ENCODE assay signal across 15 cellular contexts in the genomic region with DNA sequence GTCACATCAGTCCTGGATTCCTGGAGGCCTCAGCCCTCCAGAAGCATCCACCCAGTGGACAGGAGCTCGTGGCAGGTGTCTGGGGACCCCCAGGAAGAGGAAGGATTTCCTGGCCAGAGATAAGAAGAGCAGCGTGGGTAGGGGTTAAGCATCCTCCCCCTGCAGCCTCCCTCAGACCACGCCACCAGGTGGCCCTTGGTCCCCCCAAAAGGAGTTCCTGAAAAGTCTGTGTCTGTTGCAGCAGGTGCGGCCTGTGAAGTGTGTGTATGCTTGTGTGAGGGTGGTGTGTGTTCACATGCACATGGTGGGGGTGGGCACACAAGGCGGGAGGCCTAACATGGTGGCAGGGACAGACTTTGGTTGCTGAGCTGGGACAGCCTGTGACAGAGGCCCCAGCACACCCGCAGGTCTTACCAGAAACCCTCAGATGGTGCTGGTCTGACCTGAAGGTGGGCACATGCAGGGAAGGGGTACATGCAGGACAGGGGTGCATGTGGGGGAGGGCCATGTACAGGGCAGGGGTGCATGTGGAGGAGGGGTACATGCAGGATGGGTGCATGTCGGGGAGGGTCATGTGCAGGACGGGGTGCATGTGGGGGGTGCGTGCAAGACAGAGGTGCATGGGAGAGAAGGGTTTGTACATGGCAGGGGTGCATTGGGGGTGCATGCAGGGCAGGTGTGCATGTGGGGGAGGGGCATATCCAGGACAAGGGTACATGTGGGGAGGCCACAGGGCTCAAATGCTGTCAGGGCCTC. TPM values are rescaled to one million over a fixed set of nuclear protein-coding genes. Genes with fewer than 3 reads are reported as not detected.
DNase-seq lines count a peak whose midpoint lies in the region; ATAC-seq and TF ChIP-seq lines count a peak whose summit lies in the region.
"Had no signal": no experiment of that assay in that cellular context is flagged by ENCODE, and none has a peak within 500 bp of the region (broad histone marks: within the 10 kb centered on the region; RNA-seq: fewer than 3 reads in every experiment).

No MANE protein-coding gene starts in this region.

- H3K4me1 Mint-ChIP-seq in memory B cell, result peaks cover 27% of the 10 kb centered on the region

- peak; percentile 62 for ATAC-seq in memory B cell (ENCODE audit: low read depth)
- ATAC-seq: body of pancreas, K562 had no signal

- H3K27ac Mint-ChIP-seq in memory B cell, result peak overlapping the region; percentile 19
- H3K27ac Mint-ChIP-seq: CD14-positive monocyte, nephron had no signal

- no peaks in the 10 kb centered on the region for H3K27me3 ChIP-seq in DOHH2 (ENCODE audit: control insufficient read depth, low read length)
- H3K27me3 ChIP-seq: body of pancreas had no signal

- CTCF ChIA-PET in OCI-LY7 (lab: Charles Lee; ENCODE audit: unreplicated experiment), result interaction anchor here (0.7 kb wide), 1 partner anchor 12 kb away, joined by 3 read pairs; no protein-coding TSS in a partner anchor

- no peaks in the 10 kb centered on the region for H3K9me3 Mint-ChIP-seq in memory B cell
- H3K9me3 Mint-ChIP-seq: CD14-positive monocyte, nephron had no signal

- H3K9me2 ChIP-seq in DOHH2 (replicated peaks; ENCODE audit: control insufficient read depth, low read length), result no peaks in the 10 kb centered on the region
- no peaks in the 10 kb centered on the region for H3K9me2 ChIP-seq in OCI-LY7 (ENCODE audit: insufficient read depth, low read length)

- TF ChIP-seq CTCF in DOHH2 (IDR thresholded peaks at IDR 0.05; ENCODE audit: low read depth, low read length, poor library complexity, severe bottlenecking), result peak; percentile 45
- TF ChIP-seq CTCF in GM12874 (IDR thresholded peaks at IDR 0.05; ENCODE audit: insufficient read depth, low read depth, low read length), result 0 out of 2 replicates have a peak, but pooled peaks have one; percentile 25
- TF ChIP-seq CTCF in OCI-LY7 (conservative IDR thresholded peaks at IDR 0.05; ENCODE audit: low read length), result peak; percentile 59

- no peaks in the 10 kb centered on the region for H3K36me3 Mint-ChIP-seq in memory B cell
- H3K36me3 Mint-ChIP-seq: CD14-positive monocyte had no signal

- H4K20me1 ChIP-seq in DOHH2 (ENCODE audit: control insufficient read depth, insufficient read depth, low read depth, low read length) (no peaks in the 10 kb centered on the region), OCI-LY7 (ENCODE audit: insufficient read depth, low read length) (no peaks in the 10 kb centered on the region; the same call in 1 of the 2 replicates)

- H2AFZ ChIP-seq in OCI-LY7 (ENCODE audit: low read length), result no peak overlapping the region

- H3K4me1 ChIP-seq in DOHH2 (ENCODE audit: control insufficient read depth, low read length) (peaks cover 33% of the 10 kb centered on the region), OCI-LY7 (ENCODE audit: insufficient read depth, low read length, poor library complexity, severe bottlenecking) (peaks cover 41% of the 10 kb centered on the region)
- H3K4me1 ChIP-seq: body of pancreas, left ventricle myocardium inferior had no signal

- POLR2A ChIA-PET in OCI-LY7 (lab: Charles Lee), result interaction anchor here (0.7 to 1.4 kb wide), 3 partner anchors 17 to 94 kb away, joined by 3 to 5 read pairs (median 3); a partner anchor contains a TSS

- H3K79me2 ChIP-seq in DOHH2 (ENCODE audit: control insufficient read depth, low read length) (no peaks in the 10 kb centered on the region), OCI-LY7 (ENCODE audit: insufficient read depth, low read depth, low read length) (no peaks in the 10 kb centered on the region)

- H3K4me3 Mint-ChIP-seq in memory B cell, result no peak overlapping the region
- H3K4me3 Mint-ChIP-seq: CD14-positive monocyte, nephron had no signal

- H3K27me3 Mint-ChIP-seq in memory B cell, result no peaks in the 10 kb centered on the region

- H3K27ac ChIP-seq in DOHH2 (ENCODE audit: low read depth, low read length) (no peak overlapping the region), OCI-LY7 (ENCODE audit: low read depth, low read length, poor library complexity, severe bottlenecking) (no peak overlapping the region)
- H3K27ac ChIP-seq: body of pancreas, left ventricle myocardium inferior, tibial nerve had no signal

- H3K4me3 ChIP-seq in DOHH2 (ENCODE audit: low read length) (peak overlapping the region; percentile 17; the same call in 1 of the 2 replicates), OCI-LY7 (ENCODE audit: low read depth, low read length, poor library complexity, severe bottlenecking) (peak overlapping the region; percentile 8)
- H3K4me3 ChIP-seq: body of pancreas, K562, left ventricle myocardium inferior, tibial nerve had no signal

- no TSS peak for BruUV-seq in OCI-LY7 (replicated peaks; lab: Mats Ljungman, UMichigan)

- intact Hi-C loops in OCI-LY7 (cut with micrococcal nuclease; ENCODE audit: unreplicated experiment), result no loop called here

- H3K9me3 ChIP-seq in DOHH2 (ENCODE audit: control insufficient read depth, insufficient read depth, low read length) (no peaks in the 10 kb centered on the region), OCI-LY7 (ENCODE audit: low read length) (no peaks in the 10 kb centered on the region)
- H3K9me3 ChIP-seq: body of pancreas, left ventricle myocardium inferior, tibial nerve had no signal

- H3K36me3 ChIP-seq in DOHH2 (ENCODE audit: control insufficient read depth, low read length) (no peaks in the 10 kb centered on the region), OCI-LY7 (ENCODE audit: insufficient read depth, low read length) (no peaks in the 10 kb centered on the region)
- H3K36me3 ChIP-seq: left ventricle myocardium inferior, tibial nerve had no signal

- peaks cover 9% of the 10 kb centered on the region for H3F3A ChIP-seq in DOHH2 (ENCODE audit: control insufficient read depth, insufficient read depth)

- H3K4me2 ChIP-seq in DOHH2 (ENCODE audit: low read length), result peak overlapping the region; percentile 53
- peak overlapping the region; percentile 47 for H3K4me2 ChIP-seq in OCI-LY7 (ENCODE audit: low read length)

- DNase-seq in OCI-LY7 (ENCODE audit: low spot score) (peak; percentile 64), memory B cell (ENCODE audit: low spot score in 2 of 2) (no peak), HK-2 (ENCODE audit: unreplicated experiment) (no peak), DMS79 (lab: John Stamatoyannopoulos, UW) (no peak), 8988T (no peak)
- DNase-seq: body of pancreas, GOT3, left ventricle myocardium inferior, NCI-H1436 treated with DMSO at 0.1 percent for 48 hours had no signal

RNA-seq across cellular contexts. Expression of a gene that starts 18.2 kb away (rescaled TPM):
- total RNA-seq in OCI-LY7 (2014; rRNA removed; shearing (Covaris generic)), result 9.5 and 12.2 TPM in 2 replicates
- 39.5 and 41.1 TPM in 2 replicates for total RNA-seq in OCI-LY7 (2022)
